In the genomic region with DNA sequence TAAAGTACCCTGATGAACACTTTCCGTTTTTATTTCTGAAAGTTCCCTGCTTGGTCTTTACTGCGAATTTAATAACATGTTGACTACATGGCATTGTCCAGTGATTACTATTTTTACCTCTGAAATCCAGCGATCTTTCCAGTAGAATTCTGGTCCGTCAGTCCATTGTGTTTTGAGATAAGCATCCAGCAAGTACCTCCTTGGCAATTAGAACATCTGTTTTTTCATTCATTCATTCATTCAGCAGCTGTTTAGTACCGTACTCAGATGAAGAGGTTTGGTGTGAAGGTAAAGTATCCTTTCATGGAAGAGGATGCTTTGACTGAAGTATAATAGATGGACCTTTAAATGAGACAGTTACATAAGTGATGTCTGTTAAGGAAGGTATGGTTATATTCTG, we compare ENCODE assay signal across 8 cellular contexts. TPM values are rescaled to one million over a fixed set of nuclear protein-coding genes. Genes with fewer than 3 reads are reported as not detected.
A peak's percentile ranks its signal among the peaks of the same experiment; 100 is the strongest.
DNase-seq lines count a peak whose midpoint lies in the region; ATAC-seq and TF ChIP-seq lines count a peak whose summit lies in the region.
"Had no signal": no experiment of that assay in that cellular context is flagged by ENCODE, and none has a peak within 500 bp of the region (broad histone marks: within the 10 kb centered on the region; RNA-seq: fewer than 3 reads in every experiment).

No MANE protein-coding gene starts in this region.

- ATAC-seq in HG03139 (IDR thresholded peaks at IDR 0.05; ENCODE audit: unreplicated experiment) = no peak

- no peak overlapping the region for H4K8ac ChIP-seq in H9 (replicated peaks; ENCODE audit: insufficient read length, low read depth, low read length)

- H3K79me1 ChIP-seq in H9 (ENCODE audit: insufficient read depth, low read depth, low read length, poor library complexity, severe bottlenecking) = no peaks in the 10 kb centered on the region

- H3K4ac ChIP-seq in H9 (ENCODE audit: low read depth, low read length) = no peak overlapping the region

- H2AFZ ChIP-seq in H9 (ENCODE audit: low read length) = no peak overlapping the region

- peak overlapping the region; percentile 48 for H3K4me2 ChIP-seq in H9 (ENCODE audit: insufficient read depth, insufficient read length, low read length)

- peak overlapping the region; percentile 79 for H3K4me3 ChIP-seq in SK-N-MC
- H3K4me3 ChIP-seq in fibroblast of the aortic adventitia (ENCODE audit: low read depth, low read length) = peak overlapping the region; percentile 80
- peak overlapping the region; percentile 78 to 81 (median 79) for H3K4me3 ChIP-seq in skeletal muscle tissue (ENCODE audit: low read length in 3 of 3)

- H2BK12ac ChIP-seq in H9 (ENCODE audit: insufficient read length, low read depth, low read length) = no peak overlapping the region

- H2BK15ac ChIP-seq in H9 (ENCODE audit: low read depth, low read length) = no peak overlapping the region

- no peaks in the 10 kb centered on the region for H3K9me3 Mint-ChIP-seq in H9

- H2BK20ac ChIP-seq in H9 (ENCODE audit: low read depth, low read length, poor library complexity, severe bottlenecking) = no peak overlapping the region

- peaks cover 8% of the 10 kb centered on the region; the same call in 1 of the 2 replicates for H3K79me2 ChIP-seq in H9 (ENCODE audit: insufficient read depth, low read length)

- H3K14ac ChIP-seq in H9 (ENCODE audit: insufficient read depth, low read length) = no peak overlapping the region

- peak overlapping the region in 1 of 3 experiments; percentile 76; a peak in 1 of 7 replicates for H3K27ac Mint-ChIP-seq in H9

- no peaks in the 10 kb centered on the region for H3K9me3 ChIP-seq in H9 (ENCODE audit: control insufficient read depth, low read depth, low read length)
- H3K9me3 ChIP-seq in SK-N-MC (ENCODE audit: low read depth, low read length) = no peaks in the 10 kb centered on the region
- no peaks in the 10 kb centered on the region for H3K9me3 ChIP-seq in skeletal muscle tissue (ENCODE audit: control insufficient read depth in 3 of 3, low read length in 3 of 3)

- H2BK5ac ChIP-seq in H9 (ENCODE audit: insufficient read length, low read length) = no peak overlapping the region

- H3K4me1 Mint-ChIP-seq in H9 = peaks cover 17 to 23% of the 10 kb centered on the region in 2 experiments

- no peak overlapping the region for H3K56ac ChIP-seq in H9 (ENCODE audit: insufficient read length, low read depth, low read length)

- no peak overlapping the region for H4K91ac ChIP-seq in H9 (ENCODE audit: insufficient read length, low read depth, low read length)

- peak overlapping the region; percentile 56 for H3K9ac ChIP-seq in H9 (ENCODE audit: extremely low read depth, insufficient read length, low read length)
- peak overlapping the region; percentile 79 for H3K9ac ChIP-seq in SK-N-MC (ENCODE audit: insufficient read length)
- peak overlapping the region; percentile 81 to 87 (median 83) for H3K9ac ChIP-seq in skeletal muscle tissue (ENCODE audit: low read depth in 1 of 3, low read length in 3 of 3)

- no peak overlapping the region for H3K23ac ChIP-seq in H9 (ENCODE audit: insufficient read length, low read depth, low read length)

- H3K4me3 Mint-ChIP-seq in H9 = peak overlapping the region; percentile 68 to 84

- H3K27ac ChIP-seq in H9 (ENCODE audit: insufficient read length, low read depth, low read length) (no peak overlapping the region), SK-N-MC (no peak overlapping the region), skeletal muscle tissue (ENCODE audit: low read depth, low read length) (peak overlapping the region; percentile 85)

- H3K27me3 ChIP-seq in H9 (ENCODE audit: insufficient read depth, low read length) (no peaks in the 10 kb centered on the region), skeletal muscle tissue (ENCODE audit: control insufficient read depth in 3 of 3, insufficient read depth in 3 of 3, low read length in 3 of 3) (no peaks in the 10 kb centered on the region)

- DNase-seq in H9 (no peak), SK-N-MC (ENCODE audit: low read depth, low spot score) (no peak), fibroblast of the aortic adventitia (ENCODE audit: low read depth) (peak; percentile 22), EL (no peak), NCI-H1436 (lab: John Stamatoyannopoulos, UW) (no peak)

- H3K36me3 ChIP-seq in SK-N-MC (ENCODE audit: insufficient read depth, low read length) (no peaks in the 10 kb centered on the region), skeletal muscle tissue (ENCODE audit: control insufficient read depth in 3 of 3, insufficient read depth in 3 of 3, low read length in 3 of 3) (no peaks in the 10 kb centered on the region)

- H3K36me3 Mint-ChIP-seq in H9 (ENCODE audit: insufficient read depth in 1 of 3, low read depth in 3 of 3) = peaks cover 0 to 5% (median 3%) of the 10 kb centered on the region in 3 experiments; a peak in 4 of 7 replicates

- peaks cover 30% of the 10 kb centered on the region for H3K27me3 Mint-ChIP-seq in H9 (ENCODE audit: low read depth)

- no peak overlapping the region for H4K5ac ChIP-seq in H9 (ENCODE audit: insufficient read length, low read depth, low read length)

- WGBS in H9 (ENCODE audit: extremely low coverage, insufficient read length, low lambda C conversion rate) = no CpG with 5 or more reads among the region's 5 CpGs

- H3K18ac ChIP-seq in H9 (ENCODE audit: insufficient read length, low read depth, low read length) = no peak overlapping the region

- H2AK5ac ChIP-seq in H9 (ENCODE audit: insufficient read length, low read length) = no peak overlapping the region

- H4K20me1 ChIP-seq in H9 (ENCODE audit: control insufficient read depth, insufficient read depth, insufficient read length) = no peaks in the 10 kb centered on the region

- no peak overlapping the region for H2BK120ac ChIP-seq in H9 (ENCODE audit: low read depth, low read length, poor library complexity, severe bottlenecking)

- no peak overlapping the region for H3T11ph ChIP-seq in H9 (ENCODE audit: low read length)

- TF ChIP-seq CTCF in H9 (conservative IDR thresholded peaks at IDR 0.05) (no peak), fibroblast of the aortic adventitia (IDR thresholded peaks at IDR 0.05; ENCODE audit: insufficient read depth, low read length) (no peak)

- no peaks in the 10 kb centered on the region for H3K23me2 ChIP-seq in H9 (ENCODE audit: insufficient read length, low read depth, low read length, poor library complexity, severe bottlenecking)

- H3K4me1 ChIP-seq in H9 (ENCODE audit: insufficient read depth, low read length) (no peaks in the 10 kb centered on the region), skeletal muscle tissue (ENCODE audit: control insufficient read depth in 3 of 3, insufficient read depth in 3 of 3, low read length in 3 of 3) (peaks cover 6 to 13% (median 9%) of the 10 kb centered on the region in 3 donors)

RNA-seq across cellular contexts. Expression of gene MAPK8, which starts 1.1 kb away (rescaled TPM):
- total RNA-seq in H9 (2021) (52.0 and 56.3 TPM in 2 replicates), fibroblast of the aortic adventitia (ENCODE audit: low replicate concordance) (22.4 and 39.1 TPM in 2 replicates), skeletal muscle tissue (44.4 TPM)

RNA-seq across cellular contexts. Expression of gene FRMPD2, which starts 33.1 kb away (rescaled TPM):
- total RNA-seq in H9 (2021) (0.44 and 0.48 TPM in 2 replicates), fibroblast of the aortic adventitia (ENCODE audit: low replicate concordance) (not detected in 2 replicates), skeletal muscle tissue (not detected)
- total RNA-seq: RPMI7951 had no signal
